8 cellular contexts compared by ENCODE assay signal in the genomic region with DNA sequence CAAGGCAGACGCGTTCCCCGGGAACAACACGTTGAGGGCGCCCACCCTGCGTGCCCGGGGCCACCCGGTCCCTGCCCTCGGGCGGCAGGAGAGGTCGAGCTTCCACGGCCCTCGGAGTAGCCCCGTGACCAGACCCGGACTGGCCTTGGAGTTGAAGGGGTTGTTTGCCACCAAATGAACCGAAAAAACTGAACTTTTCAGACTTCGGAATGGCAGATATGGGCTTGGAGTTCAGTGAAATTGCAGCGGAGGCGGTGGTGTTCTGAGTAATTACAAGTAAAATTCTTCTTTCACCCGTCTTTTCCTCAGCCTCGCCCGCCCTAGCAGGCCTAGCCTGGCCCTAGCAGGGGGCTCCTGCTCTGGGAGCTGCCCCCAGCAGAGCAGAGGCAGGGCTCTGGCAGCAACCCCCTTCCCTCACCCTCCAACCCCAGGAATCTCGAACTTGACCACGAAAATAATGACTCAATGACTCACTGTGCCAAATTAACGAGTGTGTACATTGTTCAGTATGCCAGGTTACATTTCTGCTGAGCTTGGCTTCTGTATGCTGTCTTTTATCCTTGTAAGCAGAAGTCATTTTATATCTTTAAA. TPM values are rescaled to one million over a fixed set of nuclear protein-coding genes. Genes with fewer than 3 reads are reported as not detected.
DNase-seq lines count a peak whose midpoint lies in the region; ATAC-seq and TF ChIP-seq lines count a peak whose summit lies in the region.

No MANE protein-coding gene starts in this region.

- DNase-seq in cardiac muscle cell (ENCODE audit: low read depth in 1 of 2, low spot score in 1 of 2) (peak in 1 of 2 donors; percentile 89), Right ventricle myocardium superior (no peak), SW480 (ENCODE audit: low spot score) (peak; percentile 81), fibroblast of the aortic adventitia (ENCODE audit: low read depth) (peak; percentile 68), iPS-NIHi7 (ENCODE audit: extremely low spot score) (no peak), NCI-H146 treated with DMSO at 0.1 percent for 48 hours (lab: John Stamatoyannopoulos, UW; ENCODE audit: unreplicated experiment) (no peak)

- no peak overlapping the region for H3K9ac ChIP-seq in rectal smooth muscle tissue (ENCODE audit: low read length)

- H3K4me3 ChIP-seq in cardiac muscle cell (peak overlapping the region; percentile 27), fibroblast of the aortic adventitia (ENCODE audit: low read depth, low read length) (peak overlapping the region; percentile 28), rectal smooth muscle tissue (ENCODE audit: low read length) (peak overlapping the region; percentile 58)

- no peaks in the 10 kb centered on the region for H3K9me3 ChIP-seq in cardiac muscle cell (ENCODE audit: low read depth)

- TF ChIP-seq CTCF in cardiac muscle cell (IDR thresholded peaks at IDR 0.05; ENCODE audit: low read depth, low read length) (no peak), fibroblast of the aortic adventitia (IDR thresholded peaks at IDR 0.05; ENCODE audit: insufficient read depth, low read length) (no peak)

- ATAC-seq in Right ventricle myocardium superior (ENCODE audit: poor library complexity) (no peak), HG02642 (IDR thresholded peaks at IDR 0.05; ENCODE audit: poor library complexity, unreplicated experiment) (no peak)

- intact Hi-C loops in Right ventricle myocardium superior (cut with DNase I): no loop called here

- H3K36me3 ChIP-seq in cardiac muscle cell (no peaks in the 10 kb centered on the region), rectal smooth muscle tissue (ENCODE audit: control insufficient read depth, insufficient read depth, low read length) (no peaks in the 10 kb centered on the region)

- H3K4me1 ChIP-seq in cardiac muscle cell (ENCODE audit: low read depth) (peaks cover 9% of the 10 kb centered on the region), rectal smooth muscle tissue (ENCODE audit: control insufficient read depth, insufficient read depth, low read length) (peaks cover 11% of the 10 kb centered on the region)

- H3K27ac ChIP-seq in cardiac muscle cell: no peak overlapping the region
- peak overlapping the region; percentile 44 for H3K27ac ChIP-seq in rectal smooth muscle tissue (ENCODE audit: low read depth, low read length)

- H3K27me3 ChIP-seq in cardiac muscle cell (peaks cover 88% of the 10 kb centered on the region), rectal smooth muscle tissue (ENCODE audit: control insufficient read depth, insufficient read depth, low read length) (peaks cover 7% of the 10 kb centered on the region)

RNA-seq across cellular contexts. Expression of gene PAPLN, which starts 1.1 kb away (rescaled TPM):
- total RNA-seq in cardiac muscle cell: 1.2 and 4.2 TPM in 2 replicates
- 1.7 and 2.9 TPM in 2 replicates for polyA plus RNA-seq in cardiac muscle cell
- 2.5 TPM for total RNA-seq in Right ventricle myocardium superior
- 3.0 TPM in 2 replicates for total RNA-seq in fibroblast of the aortic adventitia (ENCODE audit: low replicate concordance)

Comparison
In these comparisons a context has a peak if more than half of its experiments do, and no peak if none do; other contexts are left out.
1. DNase-seq: peak in SW480 (single experiment) and fibroblast of the aortic adventitia (single experiment); none in Right ventricle myocardium superior (single experiment), iPS-NIHi7 (single experiment) and NCI-H146 treated with DMSO at 0.1 percent for 48 hours (single experiment).
2. Peak in every context shown above with its lines, with median percentiles within 50 percentile points of each other: H3K4me3 ChIP-seq.